In genomic region chr2:230847883-230848388, GRCh38 we compare ENCODE assay signal across 8 cellular contexts. TPM values are rescaled to one million over a fixed set of nuclear protein-coding genes. Genes with fewer than 3 reads are reported as not detected.
DNase-seq lines count a peak whose midpoint lies in the region; ATAC-seq and TF ChIP-seq lines count a peak whose summit lies in the region.

No MANE protein-coding gene starts in this region.

- H3K36me3 ChIP-seq in NT2/D1 (ENCODE audit: insufficient read depth, insufficient read length, low read length) = no peaks in the 10 kb centered on the region

- peaks cover 2 to 11% (median 7%) of the 10 kb centered on the region in 3 donors for H3K4me1 Mint-ChIP-seq in naive B cell

- peaks cover 9% of the 10 kb centered on the region for H3K27me3 ChIP-seq in NT2/D1 (ENCODE audit: insufficient read depth, insufficient read length)

- H3K9ac ChIP-seq in NT2/D1 (ENCODE audit: insufficient read length, low read depth) = no peak overlapping the region

- H3K9me3 ChIP-seq in NT2/D1 (ENCODE audit: insufficient read depth, low read length) = no peaks in the 10 kb centered on the region

- peaks cover 3% of the 10 kb centered on the region for H3K4me1 ChIP-seq in NT2/D1 (ENCODE audit: insufficient read depth, insufficient read length)

- TF ChIP-seq CTCF in AG10803 (conservative IDR thresholded peaks at IDR 0.05; ENCODE audit: low read length) (peak; percentile 77), epithelial cell of proximal tubule (conservative IDR thresholded peaks at IDR 0.05; ENCODE audit: low read depth, low read length) (peak; percentile 60)

- H3K4me3 Mint-ChIP-seq in naive B cell = peak overlapping the region in 1 of 8 donors; percentile 14

- peaks cover 0 to 8% (median 0%) of the 10 kb centered on the region in 7 donors for H3K9me3 Mint-ChIP-seq in naive B cell

- H3K27me3 Mint-ChIP-seq in naive B cell = peaks cover 23 to 39% (median 25%) of the 10 kb centered on the region in 3 donors

- H3K4me3 ChIP-seq in AG10803 (ENCODE audit: low read length) (no peak overlapping the region), NT2/D1 (ENCODE audit: insufficient read length, low read depth) (no peak overlapping the region), epithelial cell of proximal tubule (ENCODE audit: low read depth, low read length) (no peak overlapping the region)

- ATAC-seq in GM18861 (IDR thresholded peaks at IDR 0.05; ENCODE audit: unreplicated experiment) = peak; percentile 73
- peak; percentile 91 for ATAC-seq in HG03139 (IDR thresholded peaks at IDR 0.05; ENCODE audit: unreplicated experiment)
- ATAC-seq in naive B cell (ENCODE audit: low read depth in 2 of 2) = peak; percentile 96

- no peaks in the 10 kb centered on the region for H3K36me3 Mint-ChIP-seq in naive B cell

- peak overlapping the region in 1 of 6 donors; percentile 30 for H3K27ac Mint-ChIP-seq in naive B cell

- DNase-seq in AG10803 (ENCODE audit: low read depth) (peak; percentile 78), NT2/D1 (ENCODE audit: low read depth, low spot score) (peak; percentile 89), epithelial cell of proximal tubule (ENCODE audit: low read depth) (no peak), naive B cell (peak; percentile 73)
- peak; percentile 99 for DNase-seq in activated CD8-positive, alpha-beta memory T cell treated with anti-CD3 and anti-CD28 coated beads, Interleukin-2, amount 50 U/mL, for 48 hours
- DNase-seq in stimulated activated CD8-positive, alpha-beta memory T cell treated with anti-CD3 and anti-CD28 coated beads, Interleukin-7, amount 100 ng/mL, for 4 hours (ENCODE audit: low read depth in 2 of 2) = peak; percentile 79 to 85

RNA-seq across cellular contexts. Expression of gene ITM2C, which starts 16.8 kb away (rescaled TPM):
- total RNA-seq in epithelial cell of proximal tubule = 120 and 169 TPM in 2 replicates
- 100 to 1,000 TPM in 3 of 6 donors, 10 to 100 TPM in 3; 48.3 to 120 (median 100) TPM for polyA plus RNA-seq in naive B cell (ENCODE audit: low read depth in 6 of 6)
